Comparison of ENCODE assay signal across 11 cellular contexts in the genomic region with DNA sequence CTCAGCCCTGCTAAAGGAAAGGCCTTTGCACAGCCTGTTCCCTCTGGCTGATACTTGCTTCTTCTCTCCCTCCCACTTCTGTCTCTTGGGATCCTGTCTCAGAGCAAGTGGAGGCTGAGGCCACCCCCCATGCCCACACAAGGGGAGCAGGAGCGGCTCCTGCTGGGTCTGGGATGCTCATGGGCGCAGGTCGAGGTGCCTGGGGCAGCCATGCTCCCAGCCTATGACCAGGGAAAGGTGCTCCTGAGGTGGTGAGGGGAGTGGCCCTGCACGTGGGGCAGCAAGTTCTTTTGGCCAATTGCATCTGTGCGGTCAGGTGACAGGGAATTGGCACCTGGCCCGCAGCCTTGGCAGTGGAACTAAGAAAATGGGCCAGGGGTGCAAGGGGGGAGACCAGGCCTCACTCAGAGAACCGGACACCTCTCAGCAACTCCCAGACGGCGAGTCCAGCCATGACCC. TPM values are rescaled to one million over a fixed set of nuclear protein-coding genes. Genes with fewer than 3 reads are reported as not detected.
DNase-seq lines count a peak whose midpoint lies in the region; ATAC-seq, FAIRE-seq and TF ChIP-seq lines count a peak whose summit lies in the region.
"Had no signal": no experiment of that assay in that cellular context is flagged by ENCODE, and none has a peak within 500 bp of the region (broad histone marks: within the 10 kb centered on the region; RNA-seq: fewer than 3 reads in every experiment).

No MANE protein-coding gene starts in this region.

- H3K9ac ChIP-seq in K562 (ENCODE audit: insufficient read depth in 1 of 2, low read depth in 2 of 2, low read length in 2 of 2), result peak overlapping the region in 1 of 2 experiments; percentile 90; a peak in 2 of 4 replicates

- FAIRE-seq in K562 (lab: Jason Lieb, UNC), result no peak

- H3K27me3 Mint-ChIP-seq in neural crest cell (ENCODE audit: low read depth), result peaks cover 33% of the 10 kb centered on the region

- H2AFZ ChIP-seq in K562 (ENCODE audit: low read depth, low read length), result no peak overlapping the region

- BruUV-seq in K562 (replicated peaks; lab: Mats Ljungman, UMichigan), result no TSS peak

- H3K79me2 ChIP-seq in K562 (ENCODE audit: control insufficient read depth, insufficient read depth, low read length), result no peaks in the 10 kb centered on the region; the same call in 2 of the 3 replicates

- H3K4me1 Mint-ChIP-seq in neural crest cell, result peaks cover 5% of the 10 kb centered on the region

- TF ChIP-seq CTCF in HEK293 (tag by site-specific recombination; IDR thresholded peaks at IDR 0.05) (no peak), K562 (IDR thresholded peaks at IDR 0.05 in 2 of 3, conservative IDR thresholded peaks at IDR 0.05 in 1 of 3; ENCODE audit: insufficient read depth in 2 of 3, low read depth in 1 of 3, low read length in 3 of 3) (no peak), neural crest cell (conservative IDR thresholded peaks at IDR 0.05) (no peak)

- no peaks in the 10 kb centered on the region for H3K9me1 ChIP-seq in K562 (ENCODE audit: control insufficient read depth, insufficient read depth, low read length)

- no peaks in the 10 kb centered on the region for H3K27me3 ChIP-seq in K562 (ENCODE audit: control insufficient read depth in 2 of 2, insufficient read depth in 2 of 2, low read length in 2 of 2)

- no peak overlapping the region for H3K27ac Mint-ChIP-seq in neural crest cell (ENCODE audit: unreplicated experiment)

- H4K20me1 ChIP-seq in K562 (replicated peaks; ENCODE audit: control insufficient read depth, insufficient read depth, low read length), result no peaks in the 10 kb centered on the region

- 70% methylated on average over 3 of the region's 9 CpGs for WGBS in K562 (ENCODE audit: insufficient coverage, low coverage, missing lambda C conversion rate)

- DNase-seq in NCI-H345 (lab: John Stamatoyannopoulos, UW), result peak; percentile 17
- no peak for DNase-seq in NCI-H345 treated with DMSO at 0.1 percent for 48 hours (lab: John Stamatoyannopoulos, UW; ENCODE audit: unreplicated experiment)
- DNase-seq in K562 (ENCODE audit: extremely low read depth in 1 of 4, low spot score in 3 of 4), result no peak
- DNase-seq in neural crest cell (ENCODE audit: low read depth, low spot score), result no peak
- DNase-seq in HPDE6-E6E7 (ENCODE audit: extremely low spot score), result no peak
- DNase-seq: effector memory CD4-positive, alpha-beta T cell; NCI-H82; T1000 had no signal

- no peak for TF ChIP-seq RAD21 in K562 (CRISPR knock-in tag; conservative IDR thresholded peaks at IDR 0.05 in 1 of 2, IDR thresholded peaks at IDR 0.05 in 1 of 2)

- H3K9me3 ChIP-seq in HEK293 (ENCODE audit: control insufficient read depth, insufficient read depth, low read depth, low read length) (no peaks in the 10 kb centered on the region), K562 (replicated peaks; ENCODE audit: control insufficient read depth, insufficient read depth, low read depth, low read length) (no peaks in the 10 kb centered on the region)

- H3K4me1 ChIP-seq in HEK293 (ENCODE audit: control insufficient read depth, insufficient read depth, low read length) (peaks cover 14% of the 10 kb centered on the region), K562 (replicated peaks in 1 of 2; ENCODE audit: control insufficient read depth in 2 of 2, insufficient read depth in 2 of 2, low read length in 2 of 2) (peaks cover 7 to 76% of the 10 kb centered on the region in 2 experiments; a peak in 4 of 5 replicates)

- H3K9me3 Mint-ChIP-seq in neural crest cell, result no peaks in the 10 kb centered on the region

- no peak overlapping the region for H3K4me3 ChIP-seq in HEK293 (ENCODE audit: low read depth, low read length)
- H3K4me3 ChIP-seq in K562, result no peak overlapping the region

- in situ Hi-C loops in K562 (cut with MboI), result no loop called here

- no peak for TF ChIP-seq EP300 in K562 (IDR thresholded peaks at IDR 0.05; ENCODE audit: low read length)

- POLR2A ChIA-PET in HEK293 (lab: Yijun Ruan, JAX) (interaction anchor here (1.3 kb wide), 1 partner anchor 13 kb away, joined by 3 read pairs; no protein-coding TSS in a partner anchor), K562 (lab: Yijun Ruan, JAX) (no interaction called here)

- intact Hi-C loops in K562 (cut with micrococcal nuclease), result no loop called here

- CTCF ChIA-PET in HEK293 (lab: Yijun Ruan, JAX), result interaction anchor here (0.7 to 1.1 kb wide), 4 partner anchors 16 to 169 kb away, joined by 3 read pairs; no protein-coding TSS in a partner anchor
- CTCF ChIA-PET in K562 (lab: Yijun Ruan, JAX; ENCODE audit: low intra/inter-chr PET ratio), result no interaction called here

- H3K4me2 ChIP-seq in K562 (ENCODE audit: insufficient read depth, low read length), result no peak overlapping the region

- H3K4me3 Mint-ChIP-seq in neural crest cell, result peak overlapping the region; percentile 73

- H3K36me3 Mint-ChIP-seq in neural crest cell (ENCODE audit: low read depth), result peaks cover under 1% of the 10 kb centered on the region

- ATAC-seq in K562 (no peak), HG03280 (IDR thresholded peaks at IDR 0.05; ENCODE audit: unreplicated experiment) (no peak), HG02571 (IDR thresholded peaks at IDR 0.05; ENCODE audit: unreplicated experiment) (no peak)

- H3K27ac ChIP-seq in HEK293 (ENCODE audit: extremely low read depth, low read depth, low read length), result no peak overlapping the region
- H3K27ac ChIP-seq in K562 (ENCODE audit: extremely low read depth, low read depth, low read length), result no peak overlapping the region

- no peak for TF ChIP-seq POLR2A in K562 (conservative IDR thresholded peaks at IDR 0.05)

- H3K36me3 ChIP-seq in HEK293 (ENCODE audit: control insufficient read depth in 2 of 2, insufficient read depth in 1 of 2, low read length in 2 of 2) (no peaks in the 10 kb centered on the region), K562 (ENCODE audit: control insufficient read depth, insufficient read depth, low read length) (0 out of 3 replicates have a peak, but pooled peaks cover 3% of the 10 kb centered on the region)

RNA-seq across cellular contexts. Expression of gene MAPK11, which starts 1.5 kb away (rescaled TPM):
- 6.0 and 15.3 TPM in 2 replicates for total RNA-seq in K562 (2011; cell fraction: chromatin; rRNA removed; ENCODE audit: low replicate concordance)
- 11.8 and 12.5 TPM in 2 replicates for total RNA-seq in K562 (2011; cell fraction: nucleolus; rRNA removed)
- total RNA-seq in K562 (2011; cell fraction: nucleoplasm; rRNA removed), result 6.0 and 6.7 TPM in 2 replicates
- total RNA-seq in K562 (2014; rRNA removed) (9.6 and 9.8 TPM in 2 replicates), K562 (2014; rRNA removed; fragmentation: Illumina TruSeq; extraction: Trizol) (1.9 and 2.5 TPM in 2 replicates), K562 (2015; rRNA removed; fragmentation: Illumina TruSeq; extraction: Trizol) (5.3 and 5.8 TPM in 2 replicates), K562 (2021) (12.8 and 14.6 TPM in 2 replicates), neural crest cell (15.9 and 16.3 TPM in 2 replicates)
- polyA plus RNA-seq in K562 (2011; rRNA removed) (5.1 and 7.0 TPM in 2 replicates), K562 (2014; fragmentation: Illumina TruSeq; extraction: Trizol) (5.7 and 7.0 TPM in 2 replicates), K562 (2014; fragmentation: Nextera tagmentation; extraction: Ambion mirVana) (under 1 TPM; 0.06 to 0.10 TPM), K562 (2014; rRNA removed) (10.6 and 11.5 TPM in 2 replicates)
- polyA plus RNA-seq in K562 (2011; cell fraction: cytosol; rRNA removed), result 5.6 and 12.8 TPM in 2 replicates
- polyA plus RNA-seq in K562 (2011; cell fraction: nucleus; rRNA removed), result 39.5 and 60.0 TPM in 2 replicates
- polyA plus RNA-seq in K562 (2012), result 9.9 and 19.7 TPM in 2 replicates
- polyA minus RNA-seq in K562 (2011; rRNA and poly(A)+ RNA removed), result 1.4 and 3.6 TPM in 2 replicates
- polyA minus RNA-seq in K562 (2011; cell fraction: cytosol; rRNA and poly(A)+ RNA removed), result 5.2 and 6.5 TPM in 2 replicates
- polyA minus RNA-seq in K562 (2011; cell fraction: nucleus; rRNA and poly(A)+ RNA removed), result 6.1 and 6.3 TPM in 2 replicates

RNA-seq across cellular contexts. Expression of gene MAPK12, which starts 7.2 kb away (rescaled TPM):
- total RNA-seq in K562 (2011; cell fraction: chromatin; rRNA removed; ENCODE audit: low replicate concordance), result 112 and 304 TPM in 2 replicates
- total RNA-seq in K562 (2011; cell fraction: nucleolus; rRNA removed), result 207 and 279 TPM in 2 replicates
- total RNA-seq in K562 (2011; cell fraction: nucleoplasm; rRNA removed), result 136 and 144 TPM in 2 replicates
- total RNA-seq in K562 (2014; rRNA removed) (45.2 and 45.5 TPM in 2 replicates), K562 (2014; rRNA removed; fragmentation: Illumina TruSeq; extraction: Trizol) (5.7 and 11.1 TPM in 2 replicates), K562 (2015; rRNA removed; fragmentation: Illumina TruSeq; extraction: Trizol) (32.9 and 33.8 TPM in 2 replicates), K562 (2021) (68.4 and 69.1 TPM in 2 replicates), neural crest cell (45.1 and 46.5 TPM in 2 replicates)
- polyA plus RNA-seq in K562 (2011; rRNA removed) (30.6 and 45.2 TPM in 2 replicates), K562 (2014; fragmentation: Illumina TruSeq; extraction: Trizol) (32.8 and 35.5 TPM in 2 replicates), K562 (2014; fragmentation: Nextera tagmentation; extraction: Ambion mirVana) (1 to 10 TPM in 1 of 2 experiments, under 1 TPM in 1; 0.79 to 4.0 TPM), K562 (2014; rRNA removed) (69.4 and 71.5 TPM in 2 replicates)
- 35.5 and 49.4 TPM in 2 replicates for polyA plus RNA-seq in K562 (2011; cell fraction: cytosol; rRNA removed)
- polyA plus RNA-seq in K562 (2011; cell fraction: nucleus; rRNA removed), result 285 and 430 TPM in 2 replicates
- polyA plus RNA-seq in K562 (2012), result 38.8 and 60.9 TPM in 2 replicates
- polyA minus RNA-seq in K562 (2011; rRNA and poly(A)+ RNA removed), result 12.0 and 15.0 TPM in 2 replicates
- polyA minus RNA-seq in K562 (2011; cell fraction: cytosol; rRNA and poly(A)+ RNA removed), result 18.3 and 22.3 TPM in 2 replicates
- 61.0 and 65.0 TPM in 2 replicates for polyA minus RNA-seq in K562 (2011; cell fraction: nucleus; rRNA and poly(A)+ RNA removed)

RNA-seq across cellular contexts. Expression of gene HDAC10, which starts 17.6 kb away (rescaled TPM):
- total RNA-seq in K562 (2011; cell fraction: chromatin; rRNA removed; ENCODE audit: low replicate concordance), result 57.0 and 254 TPM in 2 replicates
- 188 and 225 TPM in 2 replicates for total RNA-seq in K562 (2011; cell fraction: nucleolus; rRNA removed)
- 102 and 109 TPM in 2 replicates for total RNA-seq in K562 (2011; cell fraction: nucleoplasm; rRNA removed)
- total RNA-seq in K562 (2014; rRNA removed) (16.4 and 21.4 TPM in 2 replicates), K562 (2014; rRNA removed; fragmentation: Illumina TruSeq; extraction: Trizol) (1.2 and 2.1 TPM in 2 replicates), K562 (2015; rRNA removed; fragmentation: Illumina TruSeq; extraction: Trizol) (7.0 and 10.9 TPM in 2 replicates), K562 (2021) (37.3 and 44.2 TPM in 2 replicates), neural crest cell (49.9 and 52.9 TPM in 2 replicates)
- polyA plus RNA-seq in K562 (2011; rRNA removed) (6.5 and 18.6 TPM in 2 replicates), K562 (2014; fragmentation: Illumina TruSeq; extraction: Trizol) (6.3 and 14.4 TPM in 2 replicates), K562 (2014; fragmentation: Nextera tagmentation; extraction: Ambion mirVana) (under 1 TPM; 0.10 to 0.23 TPM), K562 (2014; rRNA removed) (29.0 and 35.7 TPM in 2 replicates)
- 4.8 and 5.9 TPM in 2 replicates for polyA plus RNA-seq in K562 (2011; cell fraction: cytosol; rRNA removed)
- 164 and 214 TPM in 2 replicates for polyA plus RNA-seq in K562 (2011; cell fraction: nucleus; rRNA removed)
- 34.6 and 75.5 TPM in 2 replicates for polyA plus RNA-seq in K562 (2012)
- polyA minus RNA-seq in K562 (2011; rRNA and poly(A)+ RNA removed), result 4.3 and 5.1 TPM in 2 replicates
- 6.0 and 17.9 TPM in 2 replicates for polyA minus RNA-seq in K562 (2011; cell fraction: cytosol; rRNA and poly(A)+ RNA removed)
- polyA minus RNA-seq in K562 (2011; cell fraction: nucleus; rRNA and poly(A)+ RNA removed), result 43.8 and 48.3 TPM in 2 replicates

RNA-seq across cellular contexts. Expression of gene TUBGCP6, which starts 23.9 kb away (rescaled TPM):
- total RNA-seq in K562 (2011; cell fraction: chromatin; rRNA removed; ENCODE audit: low replicate concordance), result 86.7 and 211 TPM in 2 replicates
- total RNA-seq in K562 (2011; cell fraction: nucleolus; rRNA removed), result 112 and 120 TPM in 2 replicates
- total RNA-seq in K562 (2011; cell fraction: nucleoplasm; rRNA removed), result 93.7 and 97.5 TPM in 2 replicates
- total RNA-seq in K562 (2014; rRNA removed) (23.2 and 25.1 TPM in 2 replicates), K562 (2014; rRNA removed; fragmentation: Illumina TruSeq; extraction: Trizol) (4.1 and 6.0 TPM in 2 replicates), K562 (2015; rRNA removed; fragmentation: Illumina TruSeq; extraction: Trizol) (9.7 and 10.3 TPM in 2 replicates), K562 (2021) (31.1 and 33.0 TPM in 2 replicates), neural crest cell (48.8 and 54.4 TPM in 2 replicates)
- polyA plus RNA-seq in K562 (2011; rRNA removed) (10.1 and 17.7 TPM in 2 replicates), K562 (2014; fragmentation: Illumina TruSeq; extraction: Trizol) (9.3 and 15.1 TPM in 2 replicates), K562 (2014; fragmentation: Nextera tagmentation; extraction: Ambion mirVana) (1 to 10 TPM in 1 of 2 experiments, under 1 TPM in 1; 0.76 to 1.2 TPM), K562 (2014; rRNA removed) (26.8 and 29.9 TPM in 2 replicates)
- polyA plus RNA-seq in K562 (2011; cell fraction: cytosol; rRNA removed), result 9.3 and 11.7 TPM in 2 replicates
- polyA plus RNA-seq in K562 (2011; cell fraction: nucleus; rRNA removed), result 166 and 249 TPM in 2 replicates
- 20.0 and 26.5 TPM in 2 replicates for polyA plus RNA-seq in K562 (2012)
- 6.7 and 8.2 TPM in 2 replicates for polyA minus RNA-seq in K562 (2011; rRNA and poly(A)+ RNA removed)
- polyA minus RNA-seq in K562 (2011; cell fraction: cytosol; rRNA and poly(A)+ RNA removed), result 13.2 and 14.6 TPM in 2 replicates
- polyA minus RNA-seq in K562 (2011; cell fraction: nucleus; rRNA and poly(A)+ RNA removed), result 31.4 and 35.8 TPM in 2 replicates

RNA-seq across cellular contexts. Expression of gene PLXNB2, which starts 38.8 kb away (rescaled TPM):
- total RNA-seq in K562 (2011; cell fraction: chromatin; rRNA removed; ENCODE audit: low replicate concordance), result 72.8 and 193 TPM in 2 replicates
- 120 and 131 TPM in 2 replicates for total RNA-seq in K562 (2011; cell fraction: nucleolus; rRNA removed)
- 71.3 and 73.4 TPM in 2 replicates for total RNA-seq in K562 (2011; cell fraction: nucleoplasm; rRNA removed)
- total RNA-seq in K562 (2014; rRNA removed) (16.9 and 22.7 TPM in 2 replicates), K562 (2014; rRNA removed; fragmentation: Illumina TruSeq; extraction: Trizol) (3.2 and 4.8 TPM in 2 replicates), K562 (2015; rRNA removed; fragmentation: Illumina TruSeq; extraction: Trizol) (9.9 and 11.3 TPM in 2 replicates), K562 (2021) (45.1 and 48.0 TPM in 2 replicates), neural crest cell (128 and 130 TPM in 2 replicates)
- polyA plus RNA-seq in K562 (2011; rRNA removed) (17.4 and 26.1 TPM in 2 replicates), K562 (2014; fragmentation: Illumina TruSeq; extraction: Trizol) (13.6 and 22.0 TPM in 2 replicates), K562 (2014; fragmentation: Nextera tagmentation; extraction: Ambion mirVana) (under 1 TPM; 0.15 to 0.81 TPM), K562 (2014; rRNA removed) (20.7 and 24.6 TPM in 2 replicates)
- 21.9 and 41.4 TPM in 2 replicates for polyA plus RNA-seq in K562 (2011; cell fraction: cytosol; rRNA removed)
- 101 and 150 TPM in 2 replicates for polyA plus RNA-seq in K562 (2011; cell fraction: nucleus; rRNA removed)
- polyA plus RNA-seq in K562 (2012), result 30.4 and 43.6 TPM in 2 replicates
- 14.1 and 21.8 TPM in 2 replicates for polyA minus RNA-seq in K562 (2011; rRNA and poly(A)+ RNA removed)
- polyA minus RNA-seq in K562 (2011; cell fraction: cytosol; rRNA and poly(A)+ RNA removed), result 37.2 and 59.9 TPM in 2 replicates
- polyA minus RNA-seq in K562 (2011; cell fraction: nucleus; rRNA and poly(A)+ RNA removed), result 30.4 and 32.4 TPM in 2 replicates
